8 cellular contexts compared by ENCODE assay signal in the genomic region with DNA sequence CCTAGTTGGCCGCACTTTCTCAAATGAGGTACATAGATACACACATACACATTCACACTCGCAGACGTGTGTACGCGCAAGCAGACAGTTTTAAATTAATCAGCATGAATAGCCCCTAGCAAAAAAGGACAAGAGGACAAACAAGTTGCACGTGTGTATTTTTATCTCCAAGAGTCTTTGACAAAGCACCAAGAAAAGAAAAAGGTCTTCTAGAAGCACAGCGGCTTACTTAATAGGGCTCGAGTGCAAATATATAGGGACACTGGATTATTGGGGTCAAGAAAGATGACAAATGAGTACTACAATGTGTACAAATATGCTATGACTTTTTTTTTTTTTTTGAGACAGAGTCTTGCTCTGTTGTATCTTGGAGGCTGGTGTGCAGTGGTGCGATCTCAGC. TPM values are rescaled to one million over a fixed set of nuclear protein-coding genes. Genes with fewer than 3 reads are reported as not detected.
DNase-seq lines count a peak whose midpoint lies in the region; ATAC-seq and TF ChIP-seq lines count a peak whose summit lies in the region.

No MANE protein-coding gene starts in this region.

- H3K4me1 Mint-ChIP-seq in T-helper 2 cell treated with Interferon-gamma antibody and Interleukin-4, amounts not matched to agents 5 μg/mL and 100 μg/mL, for 36 hours (ENCODE audit: low read depth) = peaks cover 16% of the 10 kb centered on the region
- peaks cover 8% of the 10 kb centered on the region for H3K4me1 Mint-ChIP-seq in glutamatergic neuron (ENCODE audit: low read depth, unreplicated experiment)

- H3K27me3 ChIP-seq in Peyer's patch (no peaks in the 10 kb centered on the region), subcutaneous abdominal adipose tissue (ENCODE audit: control insufficient read depth in 5 of 5, insufficient read depth in 4 of 5, low read length in 5 of 5) (no peaks in the 10 kb centered on the region)

- H3K27me3 Mint-ChIP-seq in T-helper 2 cell treated with Interferon-gamma antibody and Interleukin-4, amounts not matched to agents 5 μg/mL and 100 μg/mL, for 36 hours (ENCODE audit: low read depth) = no peaks in the 10 kb centered on the region
- peaks cover 16% of the 10 kb centered on the region for H3K27me3 Mint-ChIP-seq in glutamatergic neuron (ENCODE audit: unreplicated experiment)

- H3K27ac ChIP-seq in Peyer's patch (peak overlapping the region in 3 of 4 donors; percentile 73 to 93 (median 89)), subcutaneous abdominal adipose tissue (ENCODE audit: low read depth, low read length) (peak overlapping the region; percentile 64)

- no peak for DNase-seq in T-helper 2 cell treated with Interferon-gamma antibody and Interleukin-4, amounts not matched to agents 5 μg/mL and 100 μg/mL, for 36 hours (ENCODE audit: low spot score)
- DNase-seq in T-helper 2 cell = no peak
- no peak for DNase-seq in Peyer's patch
- DNase-seq in glutamatergic neuron = no peak
- no peak for DNase-seq in left lobe of liver (ENCODE audit: low spot score)
- DNase-seq in erythroblast (lab: John Stamatoyannopoulos, UW) = no peak

- peak overlapping the region in 2 of 5 donors; percentile 73 to 81 for H3K9ac ChIP-seq in subcutaneous abdominal adipose tissue (ENCODE audit: low read length in 5 of 5)

- H3K4me1 ChIP-seq in Peyer's patch (peaks cover 0 to 15% (median 1%) of the 10 kb centered on the region in 4 donors), subcutaneous abdominal adipose tissue (ENCODE audit: control insufficient read depth in 5 of 5, insufficient read depth in 5 of 5, low read length in 5 of 5) (peaks cover 0 to 49% (median 40%) of the 10 kb centered on the region in 5 donors)

- TF ChIP-seq POLR2A in Peyer's patch (IDR thresholded peaks at IDR 0.05) (no peak), erythroblast (IDR thresholded peaks at IDR 0.05; ENCODE audit: low read length) (no peak)

- ATAC-seq in GM19455 (IDR thresholded peaks at IDR 0.05; ENCODE audit: unreplicated experiment) (no peak), left lobe of liver (no peak)

- H3K9me3 ChIP-seq in Peyer's patch = no peaks in the 10 kb centered on the region
- no peaks in the 10 kb centered on the region for H3K9me3 ChIP-seq in subcutaneous abdominal adipose tissue (ENCODE audit: control insufficient read depth in 5 of 5, low read length in 5 of 5)

- peaks cover 24% of the 10 kb centered on the region for H3K36me3 Mint-ChIP-seq in T-helper 2 cell treated with Interferon-gamma antibody and Interleukin-4, amounts not matched to agents 5 μg/mL and 100 μg/mL, for 36 hours (ENCODE audit: low read depth)
- H3K36me3 Mint-ChIP-seq in glutamatergic neuron (ENCODE audit: unreplicated experiment) = no peaks in the 10 kb centered on the region

- peak overlapping the region; percentile 87 for H3K4me3 Mint-ChIP-seq in T-helper 2 cell treated with Interferon-gamma antibody and Interleukin-4, amounts not matched to agents 5 μg/mL and 100 μg/mL, for 36 hours
- H3K4me3 Mint-ChIP-seq in glutamatergic neuron (ENCODE audit: unreplicated experiment) = peak overlapping the region; percentile 90

- H3K4me3 ChIP-seq in Peyer's patch = peak overlapping the region in 1 of 4 donors; percentile 62
- H3K4me3 ChIP-seq in subcutaneous abdominal adipose tissue (ENCODE audit: low read depth in 1 of 5, low read length in 5 of 5) = peak overlapping the region in 2 of 5 donors; percentile 61 to 69

- peak overlapping the region; percentile 90 for H3K27ac Mint-ChIP-seq in T-helper 2 cell treated with Interferon-gamma antibody and Interleukin-4, amounts not matched to agents 5 μg/mL and 100 μg/mL, for 36 hours
- H3K27ac Mint-ChIP-seq in glutamatergic neuron (ENCODE audit: unreplicated experiment) = peak overlapping the region; percentile 81

- H3K36me3 ChIP-seq in Peyer's patch = no peaks in the 10 kb centered on the region
- H3K36me3 ChIP-seq in subcutaneous abdominal adipose tissue (ENCODE audit: control insufficient read depth in 5 of 5, insufficient read depth in 5 of 5, low read length in 5 of 5) = no peaks in the 10 kb centered on the region

- H3K9me3 Mint-ChIP-seq in T-helper 2 cell treated with Interferon-gamma antibody and Interleukin-4, amounts not matched to agents 5 μg/mL and 100 μg/mL, for 36 hours = no peaks in the 10 kb centered on the region
- peaks cover 18% of the 10 kb centered on the region for H3K9me3 Mint-ChIP-seq in glutamatergic neuron (ENCODE audit: unreplicated experiment)

- TF ChIP-seq CTCF in Peyer's patch (IDR thresholded peaks at IDR 0.05) (no peak), glutamatergic neuron (IDR thresholded peaks at IDR 0.05; ENCODE audit: partially characterized antibody, unreplicated experiment) (no peak)

RNA-seq across cellular contexts. Expression of gene BCL2, which starts 1.7 kb away (rescaled TPM):
- total RNA-seq in Peyer's patch (10 to 100 TPM; 16.2 to 54.5 (median 20.7) TPM), glutamatergic neuron (ENCODE audit: unreplicated experiment) (6.8 TPM), left lobe of liver (1.0 TPM)

RNA-seq across cellular contexts. Expression of gene KDSR, which starts 45.7 kb away (rescaled TPM):
- 10 to 100 TPM in 3 of 4 donors, 1 to 10 TPM in 1; 7.4 to 33.2 (median 31.6) TPM for total RNA-seq in Peyer's patch
- 31.1 TPM for total RNA-seq in glutamatergic neuron (ENCODE audit: unreplicated experiment)
- total RNA-seq in left lobe of liver = 49.0 TPM
